14 cellular contexts compared by ENCODE assay signal in the genomic region with DNA sequence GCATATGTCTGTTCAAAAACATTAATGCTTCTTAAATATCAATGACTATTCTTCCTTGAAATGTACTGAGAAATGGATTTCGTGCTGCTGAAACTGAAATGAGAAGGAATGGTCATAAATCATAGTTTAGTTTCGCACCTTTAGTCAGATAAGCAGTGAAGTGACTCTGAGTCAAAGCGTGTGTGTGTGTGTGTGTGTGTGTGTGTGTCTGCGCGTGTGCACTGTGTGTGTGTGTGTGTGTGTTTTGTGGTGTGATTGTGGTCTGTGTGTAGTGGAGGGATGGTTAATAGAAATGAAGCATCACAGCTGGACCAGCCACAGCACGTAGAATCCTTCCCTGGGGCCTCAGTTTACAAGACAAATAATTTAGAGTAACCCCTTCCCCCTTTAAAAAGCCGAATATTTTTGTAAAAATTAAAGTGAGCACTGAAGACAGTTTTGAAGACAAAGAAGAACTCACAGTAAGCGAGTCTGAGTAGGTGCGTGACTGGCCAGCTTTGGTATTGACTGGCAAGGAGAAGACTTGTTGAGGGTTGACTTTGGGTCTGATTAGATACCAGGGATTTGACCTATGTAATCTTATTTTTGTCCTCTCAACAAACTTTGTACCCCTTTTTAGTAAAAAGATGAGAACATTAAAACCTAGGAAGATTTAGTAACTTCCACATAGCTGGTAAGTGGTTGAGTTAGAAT. TPM values are rescaled to one million over a fixed set of nuclear protein-coding genes. Genes with fewer than 3 reads are reported as not detected.
DNase-seq lines count a peak whose midpoint lies in the region; ATAC-seq and TF ChIP-seq lines count a peak whose summit lies in the region.
"Had no signal": no experiment of that assay in that cellular context is flagged by ENCODE, and none has a peak within 500 bp of the region (broad histone marks: within the 10 kb centered on the region; RNA-seq: fewer than 3 reads in every experiment).

No MANE protein-coding gene starts in this region.

- H3K4ac ChIP-seq in mesenchymal stem cell (ENCODE audit: low read depth in 1 of 2, low read length in 2 of 2) = peak overlapping the region in 1 of 2 experiments; percentile 8

- H2AFZ ChIP-seq in mesenchymal stem cell (ENCODE audit: low read depth, low read length) = no peak overlapping the region

- no peaks in the 10 kb centered on the region for H3K36me3 ChIP-seq in breast epithelium
- peaks cover 0 to 3% of the 10 kb centered on the region in 2 experiments for H3K36me3 ChIP-seq in mesenchymal stem cell (ENCODE audit: control insufficient read depth in 1 of 2, insufficient read depth in 2 of 2, low read depth in 1 of 2, low read length in 2 of 2)

- H2BK120ac ChIP-seq in mesenchymal stem cell (ENCODE audit: low read depth, low read length) = peak overlapping the region; percentile 42

- peak overlapping the region; percentile 77 to 84 for H3K18ac ChIP-seq in mesenchymal stem cell (ENCODE audit: low read depth in 1 of 2, low read length in 2 of 2)

- H3K23ac ChIP-seq in mesenchymal stem cell (ENCODE audit: low read length in 2 of 2) = no peak overlapping the region

- H3K36me3 Mint-ChIP-seq in type B pancreatic cell = peaks cover 4% of the 10 kb centered on the region
- no peaks in the 10 kb centered on the region for H3K36me3 Mint-ChIP-seq in CD4-positive, alpha-beta T cell (ENCODE audit: low read depth)
- H3K36me3 Mint-ChIP-seq: naive B cell had no signal

- intact Hi-C loops in breast epithelium (cut with DNase I; ENCODE audit: low total_unique reads) = no loop called here
- intact Hi-C loops in CD4-positive, alpha-beta T cell (cut with DNase I, micrococcal nuclease) = no loop called here

- H3K4me1 ChIP-seq in breast epithelium (peaks cover 0 to 2% of the 10 kb centered on the region in 2 donors), mesenchymal stem cell (ENCODE audit: control insufficient read depth, insufficient read depth, low read depth, low read length) (peaks cover 17% of the 10 kb centered on the region)

- TF ChIP-seq POLR2A in breast epithelium (IDR thresholded peaks at IDR 0.05) = no peak

- H3K27me3 ChIP-seq in breast epithelium (no peaks in the 10 kb centered on the region), mesenchymal stem cell (ENCODE audit: control insufficient read depth in 1 of 2, insufficient read depth in 1 of 2, low read length in 2 of 2) (no peaks in the 10 kb centered on the region)
- no peaks in the 10 kb centered on the region for H3K27me3 ChIP-seq in CD4-positive, alpha-beta T cell (ENCODE audit: control insufficient read depth, insufficient read depth, low read length)

- H3K79me1 ChIP-seq in mesenchymal stem cell (replicated peaks; ENCODE audit: low read length, poor library complexity, severe bottlenecking) = peaks cover 13% of the 10 kb centered on the region

- peak overlapping the region; percentile 95 for H4K91ac ChIP-seq in mesenchymal stem cell (ENCODE audit: low read length)

- peaks cover 3% of the 10 kb centered on the region for H3K27me3 Mint-ChIP-seq in type B pancreatic cell
- H3K27me3 Mint-ChIP-seq in CD4-positive, alpha-beta T cell = peaks cover 10% of the 10 kb centered on the region
- H3K27me3 Mint-ChIP-seq: naive B cell had no signal

- H3K27ac Mint-ChIP-seq in type B pancreatic cell = peak overlapping the region; percentile 55
- H3K27ac Mint-ChIP-seq in CD4-positive, alpha-beta T cell = no peak overlapping the region
- H3K27ac Mint-ChIP-seq: activated CD4-positive, alpha-beta T cell treated with anti-CD3 and anti-CD28 coated beads for 36 hours; naive B cell; T-helper 1 cell treated with Interleukin-12 subunit alpha and Interleukin-12 subunit beta and Interleukin-4 antibody, amounts not matched to agents 30 μg/mL and 1 μg/mL, for 36 hours had no signal

- peak overlapping the region; percentile 87 for H2BK15ac ChIP-seq in mesenchymal stem cell (ENCODE audit: low read depth, poor library complexity, severe bottlenecking)

- peak; percentile 27 for DNase-seq in activated CD4-positive, alpha-beta T cell treated with anti-CD3 and anti-CD28 coated beads for 48 hours
- DNase-seq in activated CD4-positive, alpha-beta T cell treated with anti-CD3 and anti-CD28 coated beads for 4 hours = no peak
- DNase-seq in breast epithelium (ENCODE audit: low spot score in 2 of 2) (no peak), mesenchymal stem cell (peak; percentile 48), type B pancreatic cell (ENCODE audit: extremely low spot score, unreplicated experiment) (no peak), GM19238 (ENCODE audit: insufficient read length, low spot score) (no peak), NCI-H524 treated with DMSO at 0.1 percent for 48 hours (lab: John Stamatoyannopoulos, UW) (no peak)
- DNase-seq in CD4-positive, alpha-beta T cell = no peak
- DNase-seq: activated CD4-positive, alpha-beta T cell treated with anti-CD3 and anti-CD28 coated beads for 36 hours; activated T-cell treated with anti-CD3 and anti-CD28 coated beads, Interleukin-2, amount 50 U/mL, for 48 hours; H7; naive B cell; NCI-H1694 treated with DMSO at 0.1 percent for 48 hours had no signal

- WGBS in mesenchymal stem cell = 77% methylated on average over 8 of the region's 9 CpGs

- peak overlapping the region; percentile 10 for H3K9ac ChIP-seq in mesenchymal stem cell (ENCODE audit: low read length)

- peak overlapping the region; percentile 72 to 79 for H3K27ac ChIP-seq in breast epithelium
- H3K27ac ChIP-seq in mesenchymal stem cell (ENCODE audit: low read length, poor library complexity, severe bottlenecking) = peak overlapping the region; percentile 88
- H3K27ac ChIP-seq in CD4-positive, alpha-beta T cell (ENCODE audit: low read depth, low read length) = no peak overlapping the region

- peak overlapping the region; percentile 59 for H4K8ac ChIP-seq in mesenchymal stem cell (ENCODE audit: low read length)

- H3K4me1 Mint-ChIP-seq in type B pancreatic cell (ENCODE audit: unreplicated experiment) = peaks cover 51% of the 10 kb centered on the region
- no peaks in the 10 kb centered on the region for H3K4me1 Mint-ChIP-seq in CD4-positive, alpha-beta T cell (ENCODE audit: low read depth)
- H3K4me1 Mint-ChIP-seq: activated CD4-positive, alpha-beta T cell treated with anti-CD3 and anti-CD28 coated beads for 36 hours; naive B cell had no signal

- H3K14ac ChIP-seq in mesenchymal stem cell (ENCODE audit: low read length in 2 of 2) = no peak overlapping the region

- H3K9me3 ChIP-seq in breast epithelium (no peaks in the 10 kb centered on the region), mesenchymal stem cell (ENCODE audit: control insufficient read depth, low read length) (no peaks in the 10 kb centered on the region)
- no peaks in the 10 kb centered on the region for H3K9me3 ChIP-seq in CD4-positive, alpha-beta T cell (ENCODE audit: control insufficient read depth, low read length)

- H3K9me3 Mint-ChIP-seq in type B pancreatic cell = no peaks in the 10 kb centered on the region
- no peaks in the 10 kb centered on the region for H3K9me3 Mint-ChIP-seq in CD4-positive, alpha-beta T cell
- H3K9me3 Mint-ChIP-seq: naive B cell; T-helper 1 cell treated with Interleukin-12 subunit alpha and Interleukin-12 subunit beta and Interleukin-4 antibody, amounts not matched to agents 30 μg/mL and 1 μg/mL, for 36 hours had no signal

- peak overlapping the region; percentile 66 for H2AK5ac ChIP-seq in mesenchymal stem cell (ENCODE audit: low read length, severe bottlenecking)

- POLR2A ChIA-PET in CD4-positive, alpha-beta T cell (lab: Charles Lee) = no interaction called here

- TF ChIP-seq CTCF in breast epithelium (IDR thresholded peaks at IDR 0.05) (no peak), type B pancreatic cell (conservative IDR thresholded peaks at IDR 0.05) (no peak)
- TF ChIP-seq CTCF in CD4-positive, alpha-beta T cell (IDR thresholded peaks at IDR 0.05) = no peak

- no peak overlapping the region for H3K4me2 ChIP-seq in mesenchymal stem cell (ENCODE audit: low read length, poor library complexity, severe bottlenecking)

- H3K4me3 ChIP-seq in breast epithelium = no peak overlapping the region
- no peak overlapping the region for H3K4me3 ChIP-seq in mesenchymal stem cell (ENCODE audit: insufficient read depth in 1 of 2, low read depth in 1 of 2, low read length in 2 of 2)

- H2BK5ac ChIP-seq in mesenchymal stem cell (ENCODE audit: low read depth, low read length, poor library complexity, severe bottlenecking) = peak overlapping the region; percentile 14

- CTCF ChIA-PET in CD4-positive, alpha-beta T cell (lab: Charles Lee) = no interaction called here

- no peak for ATAC-seq in CD4-positive, alpha-beta T cell (ENCODE audit: poor library complexity)
- ATAC-seq: activated CD4-positive, alpha-beta T cell treated with anti-CD3 and anti-CD28 coated beads for 36 hours had no signal

- H2BK12ac ChIP-seq in mesenchymal stem cell (ENCODE audit: low read length in 2 of 2) = peak overlapping the region; percentile 97 to 99

- no peak overlapping the region for H3K4me3 Mint-ChIP-seq in type B pancreatic cell
- no peak overlapping the region for H3K4me3 Mint-ChIP-seq in CD4-positive, alpha-beta T cell
- H3K4me3 Mint-ChIP-seq: activated CD4-positive, alpha-beta T cell treated with anti-CD3 and anti-CD28 coated beads for 36 hours; naive B cell; T-helper 1 cell treated with Interleukin-12 subunit alpha and Interleukin-12 subunit beta and Interleukin-4 antibody, amounts not matched to agents 30 μg/mL and 1 μg/mL, for 36 hours had no signal

RNA-seq across cellular contexts. Expression of a gene that starts 53.0 kb away (rescaled TPM):
- 10 to 100 TPM in 1 of 3 donors, 1 to 10 TPM in 2; 1.6 to 14.2 (median 8.8) TPM for total RNA-seq in breast epithelium
- 7.2 TPM for polyA plus RNA-seq in mesenchymal stem cell (2013, experiment 1 of 2)
- 7.2 TPM for polyA plus RNA-seq in mesenchymal stem cell (2013, experiment 2 of 2)
- total RNA-seq in type B pancreatic cell (ENCODE audit: low replicate concordance) = 0.43 and 13.3 TPM in 2 replicates
- total RNA-seq in CD4-positive, alpha-beta T cell = not detected
- total RNA-seq: activated CD4-positive, alpha-beta T cell treated with anti-CD3 and anti-CD28 coated beads for 36 hours had no signal

Comparison
In these comparisons a context has a peak if more than half of its experiments do, and no peak if none do; other contexts are left out.
1. DNase-seq: peak in activated CD4-positive, alpha-beta T cell treated with anti-CD3 and anti-CD28 coated beads for 48 hours (single experiment) and mesenchymal stem cell (single experiment); none in activated CD4-positive, alpha-beta T cell treated with anti-CD3 and anti-CD28 coated beads for 4 hours (0 of 2), breast epithelium (0 of 2), type B pancreatic cell (single experiment), CD4-positive, alpha-beta T cell (0 of 10), GM19238 (single experiment) and NCI-H524 treated with DMSO at 0.1 percent for 48 hours (single experiment).